In genomic region chr15:95737051-95737450, GRCh38 we compare ENCODE assay signal across 38 cellular contexts.
"Had no signal": no experiment of that assay in that cellular context is flagged by ENCODE, and none has a peak within 500 bp of the region (broad histone marks: within the 10 kb centered on the region; RNA-seq: fewer than 3 reads in every experiment).

No MANE protein-coding gene starts in this region.

- H3K27me3 Mint-ChIP-seq: activated CD4-positive, alpha-beta memory T cell treated with anti-CD3 and anti-CD28 coated beads, Interleukin-2, amount 10 ng/mL, durations not matched to agents 7 days and 5 days; activated CD4-positive, alpha-beta T cell treated with anti-CD3 and anti-CD28 coated beads for 36 hours; activated CD4-positive, alpha-beta T cell treated with anti-CD3 and anti-CD28 coated beads, Interleukin-2, amount 10 ng/mL, durations not matched to agents 7 days and 5 days; activated CD8-positive, alpha-beta memory T cell treated with anti-CD3 and anti-CD28 coated beads, Interleukin-2, amount 10 ng/mL, durations not matched to agents 7 days and 5 days; activated naive CD4-positive, alpha-beta T cell treated with anti-CD3 and anti-CD28 coated beads, Interleukin-2, amount 10 ng/mL, durations not matched to agents 7 days and 5 days; activated naive CD4-positive, alpha-beta T cell treated with anti-CD3 and anti-CD28 coated beads, Interleukin-2, amount 50 U/mL, for 24 hours; activated naive CD8-positive, alpha-beta T cell; activated naive CD8-positive, alpha-beta T cell treated with anti-CD3 and anti-CD28 coated beads, Interleukin-2, amount 10 ng/mL, durations not matched to agents 7 days and 5 days; activated naive CD8-positive, alpha-beta T cell treated with anti-CD3 and anti-CD28 coated beads, Interleukin-2, amount 50 U/mL, for 24 hours; activated T-cell treated with anti-CD3 and anti-CD28 coated beads, Interleukin-2, amount 50 U/mL, for 24 hours; brain; central memory CD8-positive, alpha-beta T cell had no signal

- H3K36me3 ChIP-seq: ascending aorta, cardiac muscle cell, WERI-Rb-1 had no signal

- H3K4me3 Mint-ChIP-seq: activated CD4-positive, alpha-beta memory T cell treated with anti-CD3 and anti-CD28 coated beads, Interleukin-2, amount 10 ng/mL, durations not matched to agents 7 days and 5 days; activated CD4-positive, alpha-beta T cell treated with anti-CD3 and anti-CD28 coated beads for 36 hours; activated CD4-positive, alpha-beta T cell treated with anti-CD3 and anti-CD28 coated beads, Interleukin-2, amount 10 ng/mL, durations not matched to agents 7 days and 5 days; activated CD8-positive, alpha-beta memory T cell treated with anti-CD3 and anti-CD28 coated beads, Interleukin-2, amount 10 ng/mL, durations not matched to agents 7 days and 5 days; activated CD8-positive, alpha-beta T cell treated with anti-CD3 and anti-CD28 coated beads, Interleukin-2, amount 10 ng/mL, durations not matched to agents 7 days and 5 days; activated naive CD4-positive, alpha-beta T cell treated with anti-CD3 and anti-CD28 coated beads, Interleukin-2, amount 10 ng/mL, durations not matched to agents 7 days and 5 days; activated naive CD4-positive, alpha-beta T cell treated with anti-CD3 and anti-CD28 coated beads, Interleukin-2, amount 50 U/mL, for 24 hours; activated naive CD8-positive, alpha-beta T cell; activated naive CD8-positive, alpha-beta T cell treated with anti-CD3 and anti-CD28 coated beads, Interleukin-2, amount 10 ng/mL, durations not matched to agents 7 days and 5 days; activated naive CD8-positive, alpha-beta T cell treated with anti-CD3 and anti-CD28 coated beads, Interleukin-2, amount 50 U/mL, for 24 hours; activated T-cell treated with anti-CD3 and anti-CD28 coated beads, Interleukin-2, amount 50 U/mL, for 24 hours; central memory CD8-positive, alpha-beta T cell; T-helper 1 cell treated with Interleukin-12 subunit alpha and Interleukin-12 subunit beta and Interleukin-4 antibody, amounts not matched to agents 30 μg/mL and 1 μg/mL, for 36 hours; T-helper 2 cell treated with Interferon-gamma antibody and Interleukin-4, amounts not matched to agents 5 μg/mL and 100 μg/mL, for 36 hours; WTC11 had no signal

- H3K27ac Mint-ChIP-seq: activated CD4-positive, alpha-beta memory T cell treated with anti-CD3 and anti-CD28 coated beads, Interleukin-2, amount 10 ng/mL, durations not matched to agents 7 days and 5 days; activated CD4-positive, alpha-beta T cell treated with anti-CD3 and anti-CD28 coated beads for 36 hours; activated CD4-positive, alpha-beta T cell treated with anti-CD3 and anti-CD28 coated beads, Interleukin-2, amount 10 ng/mL, durations not matched to agents 7 days and 5 days; activated CD8-positive, alpha-beta memory T cell treated with anti-CD3 and anti-CD28 coated beads, Interleukin-2, amount 10 ng/mL, durations not matched to agents 7 days and 5 days; activated CD8-positive, alpha-beta T cell treated with anti-CD3 and anti-CD28 coated beads, Interleukin-2, amount 10 ng/mL, durations not matched to agents 7 days and 5 days; activated naive CD4-positive, alpha-beta T cell treated with anti-CD3 and anti-CD28 coated beads, Interleukin-2, amount 10 ng/mL, durations not matched to agents 7 days and 5 days; activated naive CD8-positive, alpha-beta T cell; activated naive CD8-positive, alpha-beta T cell treated with anti-CD3 and anti-CD28 coated beads, Interleukin-2, amount 10 ng/mL, durations not matched to agents 7 days and 5 days; activated naive CD8-positive, alpha-beta T cell treated with anti-CD3 and anti-CD28 coated beads, Interleukin-2, amount 50 U/mL, for 24 hours; activated T-cell treated with anti-CD3 and anti-CD28 coated beads, Interleukin-2, amount 50 U/mL, for 24 hours; activated T-helper 2 cell treated with anti-CD3 and anti-CD28 coated beads, Interferon-gamma antibody, Interleukin-2, Interleukin-4, amounts not matched to agents 10 μg/mL and 5 μg/mL and 100 μg/mL, durations not matched to agents 14 hours and 24 hours and 36 hours; T-helper 1 cell treated with Interleukin-12 subunit alpha and Interleukin-12 subunit beta and Interleukin-4 antibody, amounts not matched to agents 30 μg/mL and 1 μg/mL, for 36 hours; T-helper 2 cell treated with Interferon-gamma antibody and Interleukin-4, amounts not matched to agents 5 μg/mL and 100 μg/mL, for 36 hours; WTC11 had no signal

- H3K4me3 ChIP-seq: ascending aorta, cardiac muscle cell had no signal

- DNase-seq: activated CD4-positive, alpha-beta memory T cell treated with anti-CD3 and anti-CD28 coated beads, Interleukin-2, amount 10 ng/mL, durations not matched to agents 7 days and 5 days; activated CD4-positive, alpha-beta T cell treated with anti-CD3 and anti-CD28 coated beads for 1 hour; activated CD4-positive, alpha-beta T cell treated with anti-CD3 and anti-CD28 coated beads for 36 hours; activated CD4-positive, alpha-beta T cell treated with anti-CD3 and anti-CD28 coated beads for 48 hours; activated CD4-positive, alpha-beta T cell treated with anti-CD3 and anti-CD28 coated beads, Interleukin-2, amount 10 ng/mL, durations not matched to agents 7 days and 5 days; activated CD4-positive, alpha-beta T cell treated with anti-CD3 and anti-CD28 coated beads, Interleukin-2, amount 50 U/mL, for 48 hours; activated CD4-positive, CD25-positive, alpha-beta regulatory T cell; activated CD8-positive, alpha-beta memory T cell treated with anti-CD3 and anti-CD28 coated beads for 24 hours; activated CD8-positive, alpha-beta memory T cell treated with anti-CD3 and anti-CD28 coated beads, Interleukin-2, amount 10 ng/mL, durations not matched to agents 7 days and 5 days; activated CD8-positive, alpha-beta memory T cell treated with anti-CD3 and anti-CD28 coated beads, Interleukin-2, amount 50 U/mL, for 48 hours; activated CD8-positive, alpha-beta T cell treated with anti-CD3 and anti-CD28 coated beads, Interleukin-2, amount 10 ng/mL, durations not matched to agents 7 days and 5 days; activated effector memory CD4-positive, alpha-beta T cell treated with Interleukin-2 at 50 U/mL for 16 hours; activated gamma-delta T cell; activated naive CD4-positive, alpha-beta T cell treated with anti-CD3 and anti-CD28 coated beads, Interleukin-2, amount 10 ng/mL, durations not matched to agents 7 days and 5 days; activated naive CD4-positive, alpha-beta T cell treated with Interleukin-2 at 50 U/mL for 16 hours; activated naive CD8-positive, alpha-beta T cell treated with anti-CD3 and anti-CD28 coated beads, Interleukin-2, amount 10 ng/mL, durations not matched to agents 7 days and 5 days; activated naive CD8-positive, alpha-beta T cell treated with anti-CD3 and anti-CD28 coated beads, Interleukin-2, amount 50 U/mL, for 24 hours; activated T-cell treated with anti-CD3 and anti-CD28 coated beads, Interleukin-2, amount 50 U/mL, for 24 hours; activated T-cell treated with anti-CD3 and anti-CD28 coated beads, Interleukin-2, amount 50 U/mL, for 48 hours; amygdala; anterior cingulate cortex; caudate nucleus; cerebellar nuclear complex; T-helper 1 cell; T-helper 2 cell; T-helper 9 cell; WERI-Rb-1 had no signal

- H3K27me3 ChIP-seq: ascending aorta, cardiac muscle cell had no signal

- H3K4me1 ChIP-seq: ascending aorta had no signal

- H3K36me3 Mint-ChIP-seq: brain, WTC11 had no signal

- H3K9me3 ChIP-seq: ascending aorta had no signal

- ATAC-seq: activated CD4-positive, alpha-beta T cell treated with anti-CD3 and anti-CD28 coated beads for 36 hours; activated CD4-positive, CD25-positive, alpha-beta regulatory T cell treated with anti-CD3 and anti-CD28 coated beads, Interleukin-2, amount 50 U/mL, for 24 hours; activated CD8-positive, alpha-beta memory T cell treated with anti-CD3 and anti-CD28 coated beads, Interleukin-2, amount 10 ng/mL, durations not matched to agents 7 days and 5 days; activated CD8-positive, alpha-beta T cell treated with anti-CD3 and anti-CD28 coated beads, Interleukin-2, amount 10 ng/mL, durations not matched to agents 7 days and 5 days; activated naive CD8-positive, alpha-beta T cell treated with anti-CD3 and anti-CD28 coated beads, Interleukin-2, amount 50 U/mL, for 24 hours; WTC11 had no signal

- H3K27ac ChIP-seq: ascending aorta, cardiac muscle cell, WERI-Rb-1 had no signal
